In the genomic region with DNA sequence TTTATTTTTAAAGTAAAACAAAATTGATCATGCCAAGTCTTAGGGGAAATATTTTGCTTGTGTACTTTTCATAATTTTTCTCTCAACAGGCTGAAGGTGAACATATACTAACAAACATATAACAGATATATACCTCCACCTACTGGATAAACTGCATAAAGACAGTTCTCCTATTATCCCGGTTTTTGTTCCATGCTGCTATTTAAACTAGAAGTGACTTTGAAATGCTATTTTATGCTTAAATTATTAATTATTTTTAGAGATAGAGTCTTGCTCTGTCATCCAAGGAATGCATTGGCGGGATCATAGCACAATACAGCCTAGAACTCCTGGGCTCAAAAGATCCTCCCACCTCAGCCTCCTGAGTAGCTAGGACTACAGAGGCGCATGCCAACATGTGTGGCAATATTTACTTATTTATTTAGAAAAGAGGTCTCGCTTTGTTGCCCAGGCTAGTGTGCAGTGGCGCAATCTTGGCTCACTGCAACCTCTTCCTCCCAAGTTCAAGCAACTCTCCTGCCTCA, we compare ENCODE assay signal across 8 cellular contexts. TPM values are rescaled to one million over a fixed set of nuclear protein-coding genes. Genes with fewer than 3 reads are reported as not detected.
DNase-seq lines count a peak whose midpoint lies in the region; ATAC-seq and TF ChIP-seq lines count a peak whose summit lies in the region.

No MANE protein-coding gene starts in this region.

- H3K27ac Mint-ChIP-seq in stimulated activated naive B cell treated with anti-CD40 and anti-IgM and Interleukin-4, amounts not matched to agents 10 μg/mL and 1 μg/mL and 100 μg/mL, for 72 hours: no peak overlapping the region
- H3K27ac Mint-ChIP-seq in activated T-cell treated with anti-CD3 and anti-CD28 coated beads, Interleukin-2, amount 50 U/mL, for 72 hours: no peak overlapping the region

- peaks cover 80% of the 10 kb centered on the region for H3F3A ChIP-seq in SK-N-SH (replicated peaks; ENCODE audit: insufficient read depth)

- no peaks in the 10 kb centered on the region for H3K9me2 ChIP-seq in SK-N-SH

- TF ChIP-seq POLR2A in gastroesophageal sphincter (IDR thresholded peaks at IDR 0.05): no peak

- POLR2A ChIA-PET in SK-N-SH (lab: Yijun Ruan, JAX): no interaction called here

- H3K9me3 ChIP-seq in SK-N-SH: no peaks in the 10 kb centered on the region
- H3K9me3 ChIP-seq in gastroesophageal sphincter: no peaks in the 10 kb centered on the region

- H2AFZ ChIP-seq in SK-N-SH (ENCODE audit: low read depth): no peak overlapping the region

- H3K27me3 ChIP-seq in SK-N-SH (ENCODE audit: insufficient read depth) (no peaks in the 10 kb centered on the region), gastroesophageal sphincter (no peaks in the 10 kb centered on the region)

- peaks cover 69 to 89% of the 10 kb centered on the region in 2 experiments for H3K36me3 ChIP-seq in SK-N-SH (replicated peaks in 1 of 2; ENCODE audit: control insufficient read depth in 1 of 2, insufficient read depth in 2 of 2, low read length in 1 of 2)
- peaks cover 0 to 56% of the 10 kb centered on the region in 2 donors for H3K36me3 ChIP-seq in gastroesophageal sphincter

- no peak overlapping the region; a peak in 1 of 4 replicates for H3K4me3 ChIP-seq in SK-N-SH (ENCODE audit: low read depth in 2 of 2, low read length in 1 of 2)
- no peak overlapping the region for H3K4me3 ChIP-seq in gastroesophageal sphincter

- peaks cover 67% of the 10 kb centered on the region for H3K79me2 ChIP-seq in SK-N-SH (ENCODE audit: insufficient read depth)

- TF ChIP-seq CTCF in SK-N-SH (IDR thresholded peaks at IDR 0.05) (peak; percentile 65), gastroesophageal sphincter (IDR thresholded peaks at IDR 0.05) (peak; percentile 26 to 55 (median 48))

- H4K20me1 ChIP-seq in SK-N-SH (ENCODE audit: insufficient read depth): peaks cover 55% of the 10 kb centered on the region

- WGBS in SK-N-SH (ENCODE audit: low lambda C conversion rate): 53% methylated on average over 5 of the region's 5 CpGs
- 64 to 67% methylated on average over 4 of the region's 5 CpGs for WGBS in gastroesophageal sphincter (ENCODE audit: low coverage in 1 of 2), 2 donors

- peak; percentile 52 for ATAC-seq in GM18868 (IDR thresholded peaks at IDR 0.05; ENCODE audit: unreplicated experiment)
- no peak for ATAC-seq in gastroesophageal sphincter
- ATAC-seq in stimulated activated naive B cell treated with anti-CD40 and anti-IgM and Interleukin-4, amounts not matched to agents 10 μg/mL and 1 μg/mL and 100 μg/mL, for 72 hours (replicated peaks): peak; percentile 38 to 50
- ATAC-seq in activated T-cell treated with anti-CD3 and anti-CD28 coated beads, Interleukin-2, amount 50 U/mL, for 72 hours (replicated peaks in 1 of 2): no peak

- CTCF ChIA-PET in SK-N-SH (lab: Yijun Ruan, JAX): interaction anchor here (0.7 to 10.1 kb wide), 20 partner anchors 12 to 773 kb away, joined by 3 to 232 read pairs (median 4); partner anchors contain the start of gene CPOX

- H3K9ac ChIP-seq in SK-N-SH: no peak overlapping the region

- H3K4me3 Mint-ChIP-seq in stimulated activated naive B cell treated with anti-CD40 and anti-IgM and Interleukin-4, amounts not matched to agents 10 μg/mL and 1 μg/mL and 100 μg/mL, for 72 hours: no peak overlapping the region
- H3K4me3 Mint-ChIP-seq in activated T-cell treated with anti-CD3 and anti-CD28 coated beads, Interleukin-2, amount 50 U/mL, for 72 hours: no peak overlapping the region

- no peaks in the 10 kb centered on the region for H3K36me3 Mint-ChIP-seq in stimulated activated naive B cell treated with anti-CD40 and anti-IgM and Interleukin-4, amounts not matched to agents 10 μg/mL and 1 μg/mL and 100 μg/mL, for 72 hours
- H3K36me3 Mint-ChIP-seq in activated T-cell treated with anti-CD3 and anti-CD28 coated beads, Interleukin-2, amount 50 U/mL, for 72 hours (ENCODE audit: insufficient read depth in 2 of 2): no peaks in the 10 kb centered on the region

- peaks cover 6 to 7% of the 10 kb centered on the region in 2 donors for H3K4me1 Mint-ChIP-seq in stimulated activated naive B cell treated with anti-CD40 and anti-IgM and Interleukin-4, amounts not matched to agents 10 μg/mL and 1 μg/mL and 100 μg/mL, for 72 hours
- no peaks in the 10 kb centered on the region for H3K4me1 Mint-ChIP-seq in activated T-cell treated with anti-CD3 and anti-CD28 coated beads, Interleukin-2, amount 50 U/mL, for 72 hours (ENCODE audit: low read depth)

- H3K4me1 ChIP-seq in SK-N-SH (ENCODE audit: control insufficient read depth in 1 of 2, insufficient read depth in 2 of 2, low read depth in 1 of 2, low read length in 1 of 2): peaks cover 8 to 22% of the 10 kb centered on the region in 2 experiments; a peak in 3 of 4 replicates
- H3K4me1 ChIP-seq in gastroesophageal sphincter: peaks cover 0 to 4% (median 3%) of the 10 kb centered on the region in 3 donors

- H3K27me3 Mint-ChIP-seq in stimulated activated naive B cell treated with anti-CD40 and anti-IgM and Interleukin-4, amounts not matched to agents 10 μg/mL and 1 μg/mL and 100 μg/mL, for 72 hours: no peaks in the 10 kb centered on the region
- H3K27me3 Mint-ChIP-seq in activated T-cell treated with anti-CD3 and anti-CD28 coated beads, Interleukin-2, amount 50 U/mL, for 72 hours (ENCODE audit: low read depth): no peaks in the 10 kb centered on the region

- DNase-seq in AML-193 (lab: John Stamatoyannopoulos, UW): peak; percentile 74 to 75
- peak; percentile 8 for DNase-seq in KG1 (lab: John Stamatoyannopoulos, UW)
- DNase-seq in SK-N-SH: peak; percentile 38
- no peak for DNase-seq in stimulated activated naive B cell treated with anti-CD40 and anti-IgM and Interleukin-4, amounts not matched to agents 10 μg/mL and 1 μg/mL and 100 μg/mL, for 72 hours
- DNase-seq in activated T-cell treated with anti-CD3 and anti-CD28 coated beads, Interleukin-2, amount 50 U/mL, for 72 hours: no peak
- DNase-seq in stimulated activated CD8-positive, alpha-beta memory T cell treated with anti-CD3 and anti-CD28 coated beads, Interleukin-4, amount 100 ng/mL, for 48 hours: no peak

- TF ChIP-seq EP300 in SK-N-SH (IDR thresholded peaks at IDR 0.05; ENCODE audit: borderline replicate concordance in 1 of 2, low read depth in 1 of 2, low read length in 1 of 2): no peak
- no peak for TF ChIP-seq EP300 in gastroesophageal sphincter (IDR thresholded peaks at IDR 0.05)

- H3K27ac ChIP-seq in SK-N-SH (ENCODE audit: low read depth in 2 of 2, low read length in 1 of 2) (0 out of 4 replicates have a peak overlapping the region, but pooled peaks of 1 of the 2 experiments have one; percentile 59), gastroesophageal sphincter (no peak overlapping the region)

- peak; percentile 82 for TF ChIP-seq RAD21 in SK-N-SH (IDR thresholded peaks at IDR 0.05; ENCODE audit: low read length)

- no peaks in the 10 kb centered on the region for H3K9me3 Mint-ChIP-seq in stimulated activated naive B cell treated with anti-CD40 and anti-IgM and Interleukin-4, amounts not matched to agents 10 μg/mL and 1 μg/mL and 100 μg/mL, for 72 hours
- no peaks in the 10 kb centered on the region for H3K9me3 Mint-ChIP-seq in activated T-cell treated with anti-CD3 and anti-CD28 coated beads, Interleukin-2, amount 50 U/mL, for 72 hours

- no peak overlapping the region for H3K4me2 ChIP-seq in SK-N-SH

TF ChIP-seq in SK-N-SH, 30 proteins besides CTCF, POLR2A, EP300 and RAD21:
- TF ChIP-seq SMC3 (IDR thresholded peaks at IDR 0.05; ENCODE audit: low read depth, low read length) (peak; percentile 55), RXRA (IDR thresholded peaks at IDR 0.05; ENCODE audit: borderline replicate concordance, low read depth) (no peak)
TF ChIP-seq in SK-N-SH: peak in this region for 1.

RNA-seq across cellular contexts. Expression of gene ST3GAL6, which starts 49.8 kb away (rescaled TPM):
- 16.3 and 17.9 TPM in 2 replicates for polyA plus RNA-seq in SK-N-SH (2012; rRNA removed)
- 19.4 and 22.4 TPM in 2 replicates for polyA plus RNA-seq in SK-N-SH (2012; cell fraction: cytosol; rRNA removed)
- polyA plus RNA-seq in SK-N-SH (2012; cell fraction: nucleus; rRNA removed): 15.9 and 33.7 TPM in 2 replicates
- total RNA-seq in gastroesophageal sphincter: 10 to 100 TPM in 1 of 4 donors, 1 to 10 TPM in 3; 4.4 to 21.2 (median 7.4) TPM
- total RNA-seq in activated T-cell treated with anti-CD3 and anti-CD28 coated beads, Interleukin-2, amount 50 U/mL, for 72 hours: 1 to 10 TPM in 1 of 2 donors, under 1 TPM in 1; 0.07 to 1.5 TPM

Comparison
In these comparisons a context has a peak if more than half of its experiments do, and no peak if none do; other contexts are left out.
1. DNase-seq: peak in AML-193 (2 of 2), KG1 (single experiment) and SK-N-SH (single experiment); none in stimulated activated naive B cell treated with anti-CD40 and anti-IgM and Interleukin-4, amounts not matched to agents 10 μg/mL and 1 μg/mL and 100 μg/mL, for 72 hours (single experiment), activated T-cell treated with anti-CD3 and anti-CD28 coated beads, Interleukin-2, amount 50 U/mL, for 72 hours (0 of 2) and stimulated activated CD8-positive, alpha-beta memory T cell treated with anti-CD3 and anti-CD28 coated beads, Interleukin-4, amount 100 ng/mL, for 48 hours (single experiment).
2. ATAC-seq: peak in GM18868 (single experiment) and stimulated activated naive B cell treated with anti-CD40 and anti-IgM and Interleukin-4, amounts not matched to agents 10 μg/mL and 1 μg/mL and 100 μg/mL, for 72 hours (2 of 2); none in gastroesophageal sphincter (single experiment) and activated T-cell treated with anti-CD3 and anti-CD28 coated beads, Interleukin-2, amount 50 U/mL, for 72 hours (0 of 2).